In the genomic region with DNA sequence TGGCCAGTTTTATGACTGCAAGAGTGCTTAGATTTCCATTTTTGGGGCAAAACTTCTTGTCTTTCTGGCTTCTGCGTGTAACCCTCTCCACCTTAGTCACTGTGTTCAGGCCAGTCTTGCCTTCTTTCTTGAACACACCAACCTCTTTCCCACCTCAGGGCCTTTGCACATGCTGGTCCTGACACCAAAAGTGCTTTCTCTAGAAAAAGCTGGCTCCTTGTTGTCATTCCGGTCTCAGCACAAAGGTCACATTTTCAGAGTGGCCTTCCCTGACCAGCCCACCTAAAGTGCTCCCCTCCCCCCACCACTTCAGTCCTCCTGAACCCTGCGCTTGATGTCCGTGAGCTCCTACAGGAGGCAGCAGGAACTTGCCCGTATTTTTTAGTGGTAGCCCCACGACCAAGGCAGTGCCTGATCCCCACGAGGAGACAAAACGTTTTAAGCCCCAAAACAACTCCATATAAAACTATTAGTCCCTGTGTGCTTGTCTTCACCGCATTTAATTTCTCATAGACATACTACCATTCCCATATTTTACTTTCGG, we compare ENCODE assay signal across 2 cellular contexts.
TF ChIP-seq lines count a peak whose summit lies in the region.

No MANE protein-coding gene starts in this region.

TF ChIP-seq in WTC11, 78 proteins besides CTCF, POLR2A, EP300 and RAD21 (continued from another document):
- 0 out of 2 replicates have a peak, but pooled peaks have one; percentile 14 for TF ChIP-seq GTF2I (CRISPR knock-in tag; conservative IDR thresholded peaks at IDR 0.05)

TF ChIP-seq in SK-N-SH treated with all-trans-retinoic acid at 6 μM for 48 hours, 23 proteins besides CTCF, POLR2A, EP300 and RAD21:
- TF ChIP-seq, protein P1, sequence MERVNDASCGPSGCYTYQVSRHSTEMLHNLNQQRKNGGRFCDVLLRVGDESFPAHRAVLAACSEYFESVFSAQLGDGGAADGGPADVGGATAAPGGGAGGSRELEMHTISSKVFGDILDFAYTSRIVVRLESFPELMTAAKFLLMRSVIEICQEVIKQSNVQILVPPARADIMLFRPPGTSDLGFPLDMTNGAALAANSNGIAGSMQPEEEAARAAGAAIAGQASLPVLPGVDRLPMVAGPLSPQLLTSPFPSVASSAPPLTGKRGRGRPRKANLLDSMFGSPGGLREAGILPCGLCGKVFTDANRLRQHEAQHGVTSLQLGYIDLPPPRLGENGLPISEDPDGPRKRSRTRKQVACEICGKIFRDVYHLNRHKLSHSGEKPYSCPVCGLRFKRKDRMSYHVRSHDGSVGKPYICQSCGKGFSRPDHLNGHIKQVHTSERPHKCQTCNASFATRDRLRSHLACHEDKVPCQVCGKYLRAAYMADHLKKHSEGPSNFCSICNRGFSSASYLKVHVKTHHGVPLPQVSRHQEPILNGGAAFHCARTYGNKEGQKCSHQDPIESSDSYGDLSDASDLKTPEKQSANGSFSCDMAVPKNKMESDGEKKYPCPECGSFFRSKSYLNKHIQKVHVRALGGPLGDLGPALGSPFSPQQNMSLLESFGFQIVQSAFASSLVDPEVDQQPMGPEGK (CRISPR knock-in tag; IDR thresholded peaks at IDR 0.05; ENCODE audit: borderline replicate concordance), result no peak
- TF ChIP-seq, protein P2, sequence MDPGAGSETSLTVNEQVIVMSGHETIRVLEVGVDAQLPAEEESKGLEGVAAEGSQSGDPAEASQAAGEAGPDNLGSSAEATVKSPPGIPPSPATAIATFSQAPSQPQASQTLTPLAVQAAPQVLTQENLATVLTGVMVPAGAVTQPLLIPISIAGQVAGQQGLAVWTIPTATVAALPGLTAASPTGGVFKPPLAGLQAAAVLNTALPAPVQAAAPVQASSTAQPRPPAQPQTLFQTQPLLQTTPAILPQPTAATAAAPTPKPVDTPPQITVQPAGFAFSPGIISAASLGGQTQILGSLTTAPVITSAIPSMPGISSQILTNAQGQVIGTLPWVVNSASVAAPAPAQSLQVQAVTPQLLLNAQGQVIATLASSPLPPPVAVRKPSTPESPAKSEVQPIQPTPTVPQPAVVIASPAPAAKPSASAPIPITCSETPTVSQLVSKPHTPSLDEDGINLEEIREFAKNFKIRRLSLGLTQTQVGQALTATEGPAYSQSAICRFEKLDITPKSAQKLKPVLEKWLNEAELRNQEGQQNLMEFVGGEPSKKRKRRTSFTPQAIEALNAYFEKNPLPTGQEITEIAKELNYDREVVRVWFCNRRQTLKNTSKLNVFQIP (CRISPR knock-in tag; IDR thresholded peaks at IDR 0.05; ENCODE audit: borderline replicate concordance, low read depth), result no peak
- TF ChIP-seq ZNF565 (CRISPR knock-in tag; conservative IDR thresholded peaks at IDR 0.05; ENCODE audit: low read depth) (no peak), GLIS3 (CRISPR knock-in tag; IDR thresholded peaks at IDR 0.05) (no peak), ZNF70 (CRISPR knock-in tag; IDR thresholded peaks at IDR 0.05) (no peak), TCF4 (CRISPR knock-in tag; IDR thresholded peaks at IDR 0.05; ENCODE audit: borderline replicate concordance) (no peak), RARB (CRISPR knock-in tag; IDR thresholded peaks at IDR 0.05) (no peak), ISL1 (CRISPR knock-in tag; IDR thresholded peaks at IDR 0.05) (no peak), ZFP30 (CRISPR knock-in tag; IDR thresholded peaks at IDR 0.05) (no peak), OSR1 (CRISPR knock-in tag; IDR thresholded peaks at IDR 0.05) (no peak), BACH2 (CRISPR knock-in tag; IDR thresholded peaks at IDR 0.05; ENCODE audit: borderline replicate concordance) (no peak), TOX (CRISPR knock-in tag; IDR thresholded peaks at IDR 0.05; ENCODE audit: borderline replicate concordance) (no peak), ZFP3 (CRISPR knock-in tag; IDR thresholded peaks at IDR 0.05) (no peak), PPARA (CRISPR knock-in tag; IDR thresholded peaks at IDR 0.05; ENCODE audit: borderline replicate concordance) (no peak), ARNTL (CRISPR knock-in tag; IDR thresholded peaks at IDR 0.05; ENCODE audit: borderline replicate concordance, low read depth) (no peak)
- TF ChIP-seq, protein P3, sequence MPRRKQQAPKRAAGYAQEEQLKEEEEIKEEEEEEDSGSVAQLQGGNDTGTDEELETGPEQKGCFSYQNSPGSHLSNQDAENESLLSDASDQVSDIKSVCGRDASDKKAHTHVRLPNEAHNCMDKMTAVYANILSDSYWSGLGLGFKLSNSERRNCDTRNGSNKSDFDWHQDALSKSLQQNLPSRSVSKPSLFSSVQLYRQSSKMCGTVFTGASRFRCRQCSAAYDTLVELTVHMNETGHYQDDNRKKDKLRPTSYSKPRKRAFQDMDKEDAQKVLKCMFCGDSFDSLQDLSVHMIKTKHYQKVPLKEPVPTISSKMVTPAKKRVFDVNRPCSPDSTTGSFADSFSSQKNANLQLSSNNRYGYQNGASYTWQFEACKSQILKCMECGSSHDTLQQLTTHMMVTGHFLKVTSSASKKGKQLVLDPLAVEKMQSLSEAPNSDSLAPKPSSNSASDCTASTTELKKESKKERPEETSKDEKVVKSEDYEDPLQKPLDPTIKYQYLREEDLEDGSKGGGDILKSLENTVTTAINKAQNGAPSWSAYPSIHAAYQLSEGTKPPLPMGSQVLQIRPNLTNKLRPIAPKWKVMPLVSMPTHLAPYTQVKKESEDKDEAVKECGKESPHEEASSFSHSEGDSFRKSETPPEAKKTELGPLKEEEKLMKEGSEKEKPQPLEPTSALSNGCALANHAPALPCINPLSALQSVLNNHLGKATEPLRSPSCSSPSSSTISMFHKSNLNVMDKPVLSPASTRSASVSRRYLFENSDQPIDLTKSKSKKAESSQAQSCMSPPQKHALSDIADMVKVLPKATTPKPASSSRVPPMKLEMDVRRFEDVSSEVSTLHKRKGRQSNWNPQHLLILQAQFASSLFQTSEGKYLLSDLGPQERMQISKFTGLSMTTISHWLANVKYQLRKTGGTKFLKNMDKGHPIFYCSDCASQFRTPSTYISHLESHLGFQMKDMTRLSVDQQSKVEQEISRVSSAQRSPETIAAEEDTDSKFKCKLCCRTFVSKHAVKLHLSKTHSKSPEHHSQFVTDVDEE (CRISPR knock-in tag; IDR thresholded peaks at IDR 0.05), result no peak
- TF ChIP-seq, protein P4, sequence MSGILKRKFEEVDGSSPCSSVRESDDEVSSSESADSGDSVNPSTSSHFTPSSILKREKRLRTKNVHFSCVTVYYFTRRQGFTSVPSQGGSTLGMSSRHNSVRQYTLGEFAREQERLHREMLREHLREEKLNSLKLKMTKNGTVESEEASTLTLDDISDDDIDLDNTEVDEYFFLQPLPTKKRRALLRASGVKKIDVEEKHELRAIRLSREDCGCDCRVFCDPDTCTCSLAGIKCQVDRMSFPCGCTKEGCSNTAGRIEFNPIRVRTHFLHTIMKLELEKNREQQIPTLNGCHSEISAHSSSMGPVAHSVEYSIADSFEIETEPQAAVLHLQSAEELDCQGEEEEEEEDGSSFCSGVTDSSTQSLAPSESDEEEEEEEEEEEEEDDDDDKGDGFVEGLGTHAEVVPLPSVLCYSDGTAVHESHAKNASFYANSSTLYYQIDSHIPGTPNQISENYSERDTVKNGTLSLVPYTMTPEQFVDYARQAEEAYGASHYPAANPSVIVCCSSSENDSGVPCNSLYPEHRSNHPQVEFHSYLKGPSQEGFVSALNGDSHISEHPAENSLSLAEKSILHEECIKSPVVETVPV (CRISPR knock-in tag; IDR thresholded peaks at IDR 0.05), result no peak
- TF ChIP-seq, protein P5, sequence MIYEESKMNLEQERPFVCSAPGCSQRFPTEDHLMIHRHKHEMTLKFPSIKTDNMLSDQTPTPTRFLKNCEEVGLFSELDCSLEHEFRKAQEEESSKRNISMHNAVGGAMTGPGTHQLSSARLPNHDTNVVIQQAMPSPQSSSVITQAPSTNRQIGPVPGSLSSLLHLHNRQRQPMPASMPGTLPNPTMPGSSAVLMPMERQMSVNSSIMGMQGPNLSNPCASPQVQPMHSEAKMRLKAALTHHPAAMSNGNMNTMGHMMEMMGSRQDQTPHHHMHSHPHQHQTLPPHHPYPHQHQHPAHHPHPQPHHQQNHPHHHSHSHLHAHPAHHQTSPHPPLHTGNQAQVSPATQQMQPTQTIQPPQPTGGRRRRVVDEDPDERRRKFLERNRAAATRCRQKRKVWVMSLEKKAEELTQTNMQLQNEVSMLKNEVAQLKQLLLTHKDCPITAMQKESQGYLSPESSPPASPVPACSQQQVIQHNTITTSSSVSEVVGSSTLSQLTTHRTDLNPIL (CRISPR knock-in tag; IDR thresholded peaks at IDR 0.05; ENCODE audit: low read depth), result no peak
